Comparison of ENCODE assay signal across 22 cellular contexts in the genomic region with DNA sequence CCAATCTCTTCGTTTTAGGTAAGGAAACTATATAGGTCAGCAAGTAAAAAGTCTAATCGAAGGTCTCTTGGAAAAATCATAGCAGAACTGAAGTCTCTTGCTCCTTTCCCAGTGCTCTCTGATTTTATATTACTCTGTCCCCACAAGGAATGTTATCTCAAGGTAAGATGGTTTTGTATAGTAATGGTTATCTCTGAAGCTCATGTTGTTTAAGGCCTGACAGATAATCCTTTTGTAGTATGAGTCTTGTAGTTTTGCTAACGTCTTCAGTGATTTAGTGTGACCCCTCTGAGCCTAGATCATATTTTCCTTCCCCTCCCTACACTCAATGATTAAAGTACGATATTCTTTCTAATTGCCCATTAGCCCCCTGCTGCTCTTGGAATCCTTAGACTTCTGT. TPM values are rescaled to one million over a fixed set of nuclear protein-coding genes. Genes with fewer than 3 reads are reported as not detected.
DNase-seq lines count a peak whose midpoint lies in the region; ATAC-seq and TF ChIP-seq lines count a peak whose summit lies in the region.
"Had no signal": no experiment of that assay in that cellular context is flagged by ENCODE, and none has a peak within 500 bp of the region (broad histone marks: within the 10 kb centered on the region; RNA-seq: fewer than 3 reads in every experiment).

No MANE protein-coding gene starts in this region.

- DNase-seq in right atrium auricular region (ENCODE audit: low spot score), result no peak
- DNase-seq in Right ventricle myocardium inferior (ENCODE audit: missing footprints), result no peak
- no peak for DNase-seq in esophagus squamous epithelium (lab: John Stamatoyannopoulos, UW)
- DNase-seq in stimulated activated CD4-positive, alpha-beta T cell treated with anti-CD3 and anti-CD28 coated beads, Interleukin-4, amount 100 ng/mL, for 1 hour, result no peak
- no peak for DNase-seq in effector memory CD8-positive, alpha-beta T cell
- DNase-seq: activated CD4-positive, alpha-beta T cell treated with anti-CD3 and anti-CD28 coated beads, Interleukin-2, amount 10 ng/mL, durations not matched to agents 7 days and 5 days; activated gamma-delta T cell treated with Interleukin-2 at 50 U/mL for 16 hours; activated T-cell treated with anti-CD3 and anti-CD28 coated beads, Interleukin-2, amount 50 U/mL, for 4 hours; cerebellar nuclear complex; GOT3; left ventricle myocardium superior; NCI-H1092 treated with DMSO at 0.1 percent for 48 hours; NCI-H1694 treated with DMSO at 0.1 percent for 48 hours; NCI-H446 treated with DMSO at 0.1 percent for 48 hours; NCI-H82; SIG-M5; stimulated activated naive CD4-positive, alpha-beta T cell treated with Interleukin-2 at 50 U/mL for 16 hours; WERI-Rb-1 had no signal

- peak overlapping the region in 1 of 2 donors; percentile 3 for H3K27ac Mint-ChIP-seq in effector memory CD8-positive, alpha-beta T cell
- H3K27ac Mint-ChIP-seq: activated CD4-positive, alpha-beta T cell treated with anti-CD3 and anti-CD28 coated beads, Interleukin-2, amount 10 ng/mL, durations not matched to agents 7 days and 5 days had no signal

- 83 to 84% methylated on average over 4 of the region's 4 CpGs for WGBS in esophagus squamous epithelium, 2 donors
- WGBS in urinary bladder, result 75% methylated on average over 4 of the region's 4 CpGs

- H3K4me3 Mint-ChIP-seq in effector memory CD8-positive, alpha-beta T cell, result no peak overlapping the region
- H3K4me3 Mint-ChIP-seq: activated CD4-positive, alpha-beta T cell treated with anti-CD3 and anti-CD28 coated beads, Interleukin-2, amount 10 ng/mL, durations not matched to agents 7 days and 5 days; activated T-cell treated with anti-CD3 and anti-CD28 coated beads, Interleukin-2, amount 50 U/mL, for 4 hours had no signal

- TF ChIP-seq POLR2A in esophagus squamous epithelium (IDR thresholded peaks at IDR 0.05), result no peak

- H3K9me3 Mint-ChIP-seq in effector memory CD8-positive, alpha-beta T cell, result no peaks in the 10 kb centered on the region
- H3K9me3 Mint-ChIP-seq: activated CD4-positive, alpha-beta T cell treated with anti-CD3 and anti-CD28 coated beads, Interleukin-2, amount 10 ng/mL, durations not matched to agents 7 days and 5 days; activated T-cell treated with anti-CD3 and anti-CD28 coated beads, Interleukin-2, amount 50 U/mL, for 4 hours had no signal

- TF ChIP-seq CTCF in right atrium auricular region (IDR thresholded peaks at IDR 0.05) (no peak), esophagus squamous epithelium (IDR thresholded peaks at IDR 0.05) (no peak)

- peaks cover 21% of the 10 kb centered on the region for H3K36me3 Mint-ChIP-seq in effector memory CD8-positive, alpha-beta T cell (ENCODE audit: insufficient read depth)

- H3K27me3 ChIP-seq in right atrium auricular region (no peaks in the 10 kb centered on the region), esophagus squamous epithelium (no peaks in the 10 kb centered on the region), rectal smooth muscle tissue (ENCODE audit: control insufficient read depth, insufficient read depth, low read length) (no peaks in the 10 kb centered on the region)

- H3K36me3 ChIP-seq in right atrium auricular region, result peaks cover 7% of the 10 kb centered on the region
- H3K36me3 ChIP-seq in esophagus squamous epithelium, result peaks cover 0 to 23% (median 0%) of the 10 kb centered on the region in 3 donors
- no peaks in the 10 kb centered on the region for H3K36me3 ChIP-seq in rectal smooth muscle tissue (ENCODE audit: control insufficient read depth, insufficient read depth, low read length)
- no peaks in the 10 kb centered on the region for H3K36me3 ChIP-seq in urinary bladder (ENCODE audit: insufficient read depth)

- peaks cover 11 to 20% of the 10 kb centered on the region in 2 donors for H3K4me1 Mint-ChIP-seq in effector memory CD8-positive, alpha-beta T cell (ENCODE audit: low read depth in 2 of 2)
- H3K4me1 Mint-ChIP-seq: activated CD4-positive, alpha-beta T cell treated with anti-CD3 and anti-CD28 coated beads, Interleukin-2, amount 10 ng/mL, durations not matched to agents 7 days and 5 days had no signal

- H3K27ac ChIP-seq in right atrium auricular region (peak overlapping the region; percentile 43 to 48), esophagus squamous epithelium (peak overlapping the region; percentile 27 to 81 (median 78)), rectal smooth muscle tissue (ENCODE audit: low read depth, low read length) (peak overlapping the region; percentile 73), urinary bladder (ENCODE audit: low read depth) (peak overlapping the region; percentile 59)
- H3K27ac ChIP-seq: WERI-Rb-1 had no signal

- intact Hi-C loops in Right ventricle myocardium inferior (cut with DNase I), result no loop called here
- intact Hi-C loops in esophagus squamous epithelium (cut with DNase I), result no loop called here

- ATAC-seq in Right ventricle myocardium inferior, result no peak
- no peak for ATAC-seq in effector memory CD8-positive, alpha-beta T cell (replicated peaks)
- ATAC-seq in GM21723 (IDR thresholded peaks at IDR 0.05; ENCODE audit: unreplicated experiment), result no peak
- ATAC-seq: A549; activated T-cell treated with anti-CD3 and anti-CD28 coated beads, Interleukin-2, amount 50 U/mL, for 4 hours had no signal

- H3K4me3 ChIP-seq in right atrium auricular region (no peak overlapping the region), esophagus squamous epithelium (no peak overlapping the region), rectal smooth muscle tissue (ENCODE audit: low read length) (no peak overlapping the region), urinary bladder (ENCODE audit: low read depth, low read length) (no peak overlapping the region)
- H3K4me3 ChIP-seq: A549 had no signal

- no peaks in the 10 kb centered on the region for H3K27me3 Mint-ChIP-seq in effector memory CD8-positive, alpha-beta T cell
- H3K27me3 Mint-ChIP-seq: activated CD4-positive, alpha-beta T cell treated with anti-CD3 and anti-CD28 coated beads, Interleukin-2, amount 10 ng/mL, durations not matched to agents 7 days and 5 days had no signal

- H3K9me3 ChIP-seq in right atrium auricular region (no peaks in the 10 kb centered on the region), esophagus squamous epithelium (no peaks in the 10 kb centered on the region)
- H3K9me3 ChIP-seq: A549 had no signal

- no peak overlapping the region for H3K9ac ChIP-seq in rectal smooth muscle tissue (ENCODE audit: low read length)

- H3K4me1 ChIP-seq in right atrium auricular region, result peaks cover 0 to 37% of the 10 kb centered on the region in 2 donors
- peaks cover 0 to 29% (median 12%) of the 10 kb centered on the region in 3 donors for H3K4me1 ChIP-seq in esophagus squamous epithelium
- H3K4me1 ChIP-seq in rectal smooth muscle tissue (ENCODE audit: control insufficient read depth, insufficient read depth, low read length), result peaks cover 13% of the 10 kb centered on the region
- no peaks in the 10 kb centered on the region for H3K4me1 ChIP-seq in urinary bladder (ENCODE audit: insufficient read depth)

RNA-seq across cellular contexts. Expression of gene CNST, which starts 52.0 kb away (rescaled TPM):
- total RNA-seq in right atrium auricular region, result 10 to 100 TPM; 15.6 to 19.0 TPM
- total RNA-seq in Right ventricle myocardium inferior, result 18.4 TPM
- 10 to 100 TPM in 2 of 4 donors, 1 to 10 TPM in 2; 7.5 to 31.5 (median 12.4) TPM for total RNA-seq in esophagus squamous epithelium
- total RNA-seq in urinary bladder, result 36.6 TPM
- polyA plus RNA-seq in urinary bladder, result 17.1 TPM

RNA-seq across cellular contexts. Expression of gene TFB2M, which starts 52.2 kb away (rescaled TPM):
- total RNA-seq in right atrium auricular region (10 to 100 TPM in 1 of 2 donors, 1 to 10 TPM in 1; 5.5 to 12.0 TPM), Right ventricle myocardium inferior (18.0 TPM), esophagus squamous epithelium (10 to 100 TPM in 3 of 4 donors, 1 to 10 TPM in 1; 6.2 to 17.7 (median 12.4) TPM), urinary bladder (22.4 TPM)
- 11.7 TPM for polyA plus RNA-seq in urinary bladder
